In the genomic region with DNA sequence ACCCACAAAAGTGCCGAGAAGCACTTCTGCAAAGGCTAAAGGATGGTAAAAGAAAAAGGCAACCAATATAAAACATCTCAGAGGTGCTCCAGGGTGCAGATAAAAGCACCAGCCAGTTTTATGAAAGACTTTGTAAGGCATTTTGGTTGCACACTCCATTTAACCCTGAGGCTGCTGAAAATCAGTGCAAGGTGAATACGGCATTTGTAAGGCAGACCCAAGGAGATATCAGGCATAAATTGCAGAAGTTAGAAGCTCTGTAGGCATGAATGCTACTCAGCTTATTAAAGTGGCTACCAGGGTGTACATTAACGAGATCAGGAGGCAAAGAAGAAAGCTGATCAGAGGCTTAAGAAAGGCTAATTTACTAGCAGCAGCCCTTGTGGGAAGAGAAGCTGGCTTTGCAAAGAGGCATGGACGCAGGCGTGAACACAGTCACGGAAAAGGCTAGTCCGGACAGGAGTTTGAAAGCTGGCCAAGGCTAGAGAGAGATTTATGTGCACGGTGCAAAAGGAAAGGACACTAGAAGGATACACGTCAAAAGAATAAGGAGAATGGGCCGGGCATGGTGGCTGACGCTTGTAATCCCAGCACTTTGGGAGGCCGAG, we compare ENCODE assay signal across 8 cellular contexts.
DNase-seq lines count a peak whose midpoint lies in the region; ATAC-seq and FAIRE-seq lines count a peak whose summit lies in the region.

No MANE protein-coding gene starts in this region.

- FAIRE-seq in small intestine (lab: Jason Lieb, UNC), result no peak

- POLR2A ChIA-PET in activated CD8-positive, alpha-beta T cell treated with anti-CD3 and anti-CD28 coated beads, Interleukin-2, amount 10 ng/mL, durations not matched to agents 7 days and 5 days (lab: Charles Lee), result interaction anchor here (1.0 to 1.7 kb wide), 3 partner anchors 36 to 230 kb away, joined by 4 to 7 read pairs (median 5); a partner anchor contains a TSS

- peak overlapping the region; percentile 85 for H3K27ac Mint-ChIP-seq in activated CD8-positive, alpha-beta T cell treated with anti-CD3 and anti-CD28 coated beads, Interleukin-2, amount 10 ng/mL, durations not matched to agents 7 days and 5 days

- ATAC-seq in activated CD8-positive, alpha-beta T cell treated with anti-CD3 and anti-CD28 coated beads, Interleukin-2, amount 10 ng/mL, durations not matched to agents 7 days and 5 days, result no peak
- ATAC-seq in right cardiac atrium (peak; percentile 69 to 78), GM18520 (IDR thresholded peaks at IDR 0.05; ENCODE audit: unreplicated experiment) (no peak), HG03196 (IDR thresholded peaks at IDR 0.05; ENCODE audit: unreplicated experiment) (no peak)

- H3K4me1 ChIP-seq in HUES6 (ENCODE audit: control insufficient read depth, insufficient read depth, low read length) (peaks cover 4% of the 10 kb centered on the region; the same call in 1 of the 2 replicates), right cardiac atrium (ENCODE audit: control insufficient read depth, insufficient read depth, low read length) (peaks cover 3% of the 10 kb centered on the region), small intestine (ENCODE audit: control insufficient read depth in 2 of 2, insufficient read depth in 1 of 2, low read depth in 1 of 2, low read length in 1 of 2) (no peaks in the 10 kb centered on the region)

- H3K27ac ChIP-seq in HUES6 (ENCODE audit: low read depth, low read length) (no peak overlapping the region), right cardiac atrium (ENCODE audit: low read length) (peak overlapping the region; percentile 81), small intestine (ENCODE audit: low read depth in 1 of 2, low read length in 1 of 2) (peak overlapping the region; percentile 43 to 60)

- H3K4me3 Mint-ChIP-seq in activated CD8-positive, alpha-beta T cell treated with anti-CD3 and anti-CD28 coated beads, Interleukin-2, amount 10 ng/mL, durations not matched to agents 7 days and 5 days, result peak overlapping the region; percentile 86

- H3K36me3 ChIP-seq in HUES6 (ENCODE audit: control insufficient read depth, insufficient read depth, low read length) (no peaks in the 10 kb centered on the region), small intestine (ENCODE audit: control insufficient read depth in 2 of 2, insufficient read depth in 2 of 2, low read length in 2 of 2) (no peaks in the 10 kb centered on the region)

- 33% methylated on average over 12 of the region's 12 CpGs for WGBS in right cardiac atrium
- WGBS in small intestine, 3 donors, result 39 to 61% (median 43%) methylated on average over 11 to 12 of the region's 12 CpGs

- no peak for DNase-seq in activated CD8-positive, alpha-beta T cell treated with anti-CD3 and anti-CD28 coated beads, Interleukin-2, amount 10 ng/mL, durations not matched to agents 7 days and 5 days
- DNase-seq in right cardiac atrium (no peak), small intestine (no peak), AG20443 (ENCODE audit: low spot score) (no peak), KG1 (lab: John Stamatoyannopoulos, UW) (no peak)

- H3K4me3 ChIP-seq in HUES6 (ENCODE audit: low read depth, low read length), result peak overlapping the region; percentile 3; the same call in 1 of the 2 replicates
- peak overlapping the region; percentile 87 for H3K4me3 ChIP-seq in right cardiac atrium (ENCODE audit: low read length)
- peak overlapping the region in 1 of 2 donors; percentile 47 for H3K4me3 ChIP-seq in small intestine (ENCODE audit: low read depth in 1 of 2, low read length in 2 of 2)

- CTCF ChIA-PET in activated CD8-positive, alpha-beta T cell treated with anti-CD3 and anti-CD28 coated beads, Interleukin-2, amount 10 ng/mL, durations not matched to agents 7 days and 5 days (lab: Charles Lee), result interaction anchor here (1.1 to 1.2 kb wide), 2 partner anchors 25 to 100 kb away, joined by 3 to 5 read pairs; a partner anchor contains a TSS

- H3K9me3 Mint-ChIP-seq in activated CD8-positive, alpha-beta T cell treated with anti-CD3 and anti-CD28 coated beads, Interleukin-2, amount 10 ng/mL, durations not matched to agents 7 days and 5 days (ENCODE audit: insufficient read depth), result peaks cover 6% of the 10 kb centered on the region

- no peak overlapping the region for H3K9ac ChIP-seq in HUES6 (ENCODE audit: low read length)

- H3K9me3 ChIP-seq in HUES6 (ENCODE audit: control insufficient read depth, insufficient read depth, low read depth, low read length) (peaks cover 37% of the 10 kb centered on the region), right cardiac atrium (ENCODE audit: control insufficient read depth, low read length) (no peaks in the 10 kb centered on the region), small intestine (ENCODE audit: control insufficient read depth, low read depth) (no peaks in the 10 kb centered on the region)

- peaks cover 24% of the 10 kb centered on the region for H3K4me1 Mint-ChIP-seq in activated CD8-positive, alpha-beta T cell treated with anti-CD3 and anti-CD28 coated beads, Interleukin-2, amount 10 ng/mL, durations not matched to agents 7 days and 5 days (ENCODE audit: low read depth)

- H3K27me3 Mint-ChIP-seq in activated CD8-positive, alpha-beta T cell treated with anti-CD3 and anti-CD28 coated beads, Interleukin-2, amount 10 ng/mL, durations not matched to agents 7 days and 5 days (ENCODE audit: low read depth), result no peaks in the 10 kb centered on the region

- intact Hi-C loops in right cardiac atrium (cut with DNase I), result no loop called here

- H3K27me3 ChIP-seq in HUES6 (ENCODE audit: control insufficient read depth, insufficient read depth, low read length) (no peaks in the 10 kb centered on the region), right cardiac atrium (ENCODE audit: control insufficient read depth, insufficient read depth) (no peaks in the 10 kb centered on the region), small intestine (ENCODE audit: control insufficient read depth in 2 of 2, insufficient read depth in 2 of 2, low read length in 2 of 2) (no peaks in the 10 kb centered on the region)

- peaks cover 7% of the 10 kb centered on the region for H3K36me3 Mint-ChIP-seq in activated CD8-positive, alpha-beta T cell treated with anti-CD3 and anti-CD28 coated beads, Interleukin-2, amount 10 ng/mL, durations not matched to agents 7 days and 5 days (ENCODE audit: low read depth)

Comparison
In these comparisons a context has a peak if more than half of its experiments do, and no peak if none do; other contexts are left out.
1. ATAC-seq: peak in right cardiac atrium (2 of 2); none in activated CD8-positive, alpha-beta T cell treated with anti-CD3 and anti-CD28 coated beads, Interleukin-2, amount 10 ng/mL, durations not matched to agents 7 days and 5 days (single experiment), GM18520 (single experiment) and HG03196 (single experiment).